In the genomic region with DNA sequence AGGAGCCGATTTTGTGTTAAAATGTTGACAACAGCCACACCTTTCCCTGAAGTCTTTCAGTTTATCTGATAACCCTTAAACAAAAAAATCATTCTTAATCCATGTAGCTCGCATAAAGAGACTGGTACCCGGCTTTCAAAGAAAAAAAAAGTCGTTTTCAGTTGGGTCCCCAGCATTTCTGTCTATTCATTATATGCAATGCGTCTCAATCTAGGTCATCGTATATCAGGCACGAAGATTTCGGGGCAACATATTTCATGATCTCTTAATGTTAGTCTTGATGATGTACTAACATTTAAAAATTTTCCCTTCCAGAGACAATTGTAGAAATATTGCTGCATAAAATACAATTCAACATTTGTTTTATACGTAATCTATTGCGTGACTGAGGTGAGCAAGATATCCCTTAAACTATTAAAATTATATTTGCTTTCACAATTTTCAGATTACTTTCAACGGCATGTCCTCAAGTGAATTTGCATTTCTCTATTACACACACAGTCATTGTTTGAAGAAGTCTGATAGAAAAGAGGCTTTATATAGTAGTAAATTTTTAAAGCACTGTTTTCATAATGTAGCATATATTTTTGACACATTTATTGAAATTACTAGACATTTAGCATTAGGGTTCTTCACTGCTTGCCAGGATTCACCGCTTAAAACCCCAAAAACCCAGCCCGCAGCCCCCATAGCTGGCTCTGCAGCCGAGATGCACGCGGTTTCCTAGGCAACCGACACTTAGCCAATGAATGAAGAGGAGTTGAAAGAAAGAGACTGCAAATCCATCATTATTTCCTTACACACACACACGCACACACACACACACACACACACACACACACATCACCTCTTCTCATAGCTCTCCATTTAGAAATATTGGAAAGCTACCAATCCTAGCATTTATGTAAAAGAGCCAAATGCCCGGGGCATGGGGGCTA, we compare ENCODE assay signal across 8 cellular contexts. TPM values are rescaled to one million over a fixed set of nuclear protein-coding genes. Genes with fewer than 3 reads are reported as not detected.
DNase-seq lines count a peak whose midpoint lies in the region; ATAC-seq and TF ChIP-seq lines count a peak whose summit lies in the region.

No MANE protein-coding gene starts in this region.

- TF ChIP-seq CTCF in H9 (conservative IDR thresholded peaks at IDR 0.05) (no peak), GM10266 (IDR thresholded peaks at IDR 0.05; ENCODE audit: control insufficient read depth, insufficient read depth, low read depth, missing control alignments) (no peak)

- H2BK20ac ChIP-seq in H9 (ENCODE audit: low read depth, low read length, poor library complexity, severe bottlenecking), result no peak overlapping the region

- no CpG with 5 or more reads among the region's 19 CpGs for WGBS in H9 (ENCODE audit: extremely low coverage, insufficient read length, low lambda C conversion rate)

- no peak overlapping the region for H3K23ac ChIP-seq in H9 (ENCODE audit: insufficient read length, low read depth, low read length)

- H4K91ac ChIP-seq in H9 (ENCODE audit: insufficient read length, low read depth, low read length), result no peak overlapping the region

- H3K9ac ChIP-seq in H9 (ENCODE audit: extremely low read depth, insufficient read length, low read length) (no peak overlapping the region), muscle layer of colon (ENCODE audit: low read length) (peak overlapping the region; percentile 70)

- peaks cover 4% of the 10 kb centered on the region for H3K79me1 ChIP-seq in H9 (ENCODE audit: insufficient read depth, low read depth, low read length, poor library complexity, severe bottlenecking)

- no peak overlapping the region for H4K5ac ChIP-seq in H9 (ENCODE audit: insufficient read length, low read depth, low read length)

- no peaks in the 10 kb centered on the region for H4K20me1 ChIP-seq in H9 (ENCODE audit: control insufficient read depth, insufficient read depth, insufficient read length)

- no peaks in the 10 kb centered on the region; the same call in 1 of the 2 replicates for H3K27me3 ChIP-seq in H9 (ENCODE audit: insufficient read depth, low read length)
- H3K27me3 ChIP-seq in muscle layer of colon (ENCODE audit: control insufficient read depth in 1 of 2, insufficient read depth in 2 of 2, low read length in 2 of 2), result peaks cover 39 to 46% of the 10 kb centered on the region in 2 donors

- peaks cover 0 to 2% of the 10 kb centered on the region in 2 experiments; a peak in 1 of 5 replicates for H3K9me3 Mint-ChIP-seq in H9
- no peaks in the 10 kb centered on the region for H3K9me3 Mint-ChIP-seq in activated naive CD4-positive, alpha-beta T cell treated with anti-CD3 and anti-CD28 coated beads, Interleukin-2, amount 50 U/mL, for 72 hours

- peaks cover 43% of the 10 kb centered on the region for H3K27me3 Mint-ChIP-seq in H9 (ENCODE audit: low read depth)

- H3K36me3 ChIP-seq in muscle layer of colon (ENCODE audit: insufficient read depth, low read length), result no peaks in the 10 kb centered on the region

- H3K4ac ChIP-seq in H9 (ENCODE audit: low read depth, low read length), result no peak overlapping the region

- no peak overlapping the region for H2BK5ac ChIP-seq in H9 (ENCODE audit: insufficient read length, low read length)

- no peak overlapping the region for H3T11ph ChIP-seq in H9 (ENCODE audit: low read length)

- no peaks in the 10 kb centered on the region for H3K9me3 ChIP-seq in H9 (ENCODE audit: control insufficient read depth, low read depth, low read length)
- H3K9me3 ChIP-seq in muscle layer of colon (ENCODE audit: low read length), result no peaks in the 10 kb centered on the region

- peak overlapping the region; percentile 75 for H3K4me3 ChIP-seq in muscle layer of colon (ENCODE audit: low read depth in 1 of 2, low read length in 2 of 2)

- H2BK12ac ChIP-seq in H9 (ENCODE audit: insufficient read length, low read depth, low read length), result no peak overlapping the region

- peaks cover 51 to 53% of the 10 kb centered on the region in 2 experiments for H3K4me1 Mint-ChIP-seq in H9

- H3K18ac ChIP-seq in H9 (ENCODE audit: insufficient read length, low read depth, low read length), result no peak overlapping the region

- H3K4me2 ChIP-seq in H9 (ENCODE audit: insufficient read depth, insufficient read length, low read length), result peak overlapping the region; percentile 87

- H3K27ac ChIP-seq in H9 (ENCODE audit: insufficient read length, low read depth, low read length), result no peak overlapping the region
- peak overlapping the region; percentile 83 for H3K27ac ChIP-seq in muscle layer of colon (ENCODE audit: low read depth, low read length)

- peaks cover 18% of the 10 kb centered on the region for H3K79me2 ChIP-seq in H9 (ENCODE audit: insufficient read depth, low read length)

- H3K4me3 Mint-ChIP-seq in H9, result peak overlapping the region; percentile 91 to 92

- no peak overlapping the region for H2AFZ ChIP-seq in H9 (ENCODE audit: low read length)

- DNase-seq in H9 (peak; percentile 71), NCI-H526 treated with DMSO at 0.1 percent for 48 hours (lab: John Stamatoyannopoulos, UW) (peak; percentile 94), dermis blood vessel endothelial cell (peak; percentile 41), GM10266 (ENCODE audit: extremely low spot score) (no peak)
- no peak for DNase-seq in activated effector memory CD4-positive, alpha-beta T cell treated with anti-CD3 and anti-CD28 coated beads, Interleukin-2, amount 50 U/mL, for 16 hours
- DNase-seq in activated naive CD4-positive, alpha-beta T cell treated with anti-CD3 and anti-CD28 coated beads, Interleukin-2, amount 50 U/mL, for 72 hours (ENCODE audit: low spot score in 2 of 2), result no peak

- H2AK5ac ChIP-seq in H9 (ENCODE audit: insufficient read length, low read length), result no peak overlapping the region

- no peak overlapping the region for H2BK15ac ChIP-seq in H9 (ENCODE audit: low read depth, low read length)

- H3K56ac ChIP-seq in H9 (ENCODE audit: insufficient read length, low read depth, low read length), result no peak overlapping the region

- no peak overlapping the region for H2BK120ac ChIP-seq in H9 (ENCODE audit: low read depth, low read length, poor library complexity, severe bottlenecking)

- peaks cover 6% of the 10 kb centered on the region; the same call in 1 of the 2 replicates for H3K4me1 ChIP-seq in H9 (ENCODE audit: insufficient read depth, low read length)
- H3K4me1 ChIP-seq in muscle layer of colon (ENCODE audit: insufficient read depth, low read length), result peaks cover 48% of the 10 kb centered on the region

- ATAC-seq in GM21423 (IDR thresholded peaks at IDR 0.05; ENCODE audit: unreplicated experiment), result no peak
- ATAC-seq in activated naive CD4-positive, alpha-beta T cell treated with anti-CD3 and anti-CD28 coated beads, Interleukin-2, amount 50 U/mL, for 72 hours, result no peak

- no peak overlapping the region for H4K8ac ChIP-seq in H9 (replicated peaks; ENCODE audit: insufficient read length, low read depth, low read length)

- H3K27ac Mint-ChIP-seq in H9, result no peak overlapping the region; a peak in 2 of 7 replicates
- H3K27ac Mint-ChIP-seq in activated naive CD4-positive, alpha-beta T cell treated with anti-CD3 and anti-CD28 coated beads, Interleukin-2, amount 50 U/mL, for 72 hours, result peak overlapping the region in 1 of 2 donors; percentile 68

- no peak overlapping the region for H3K14ac ChIP-seq in H9 (ENCODE audit: insufficient read depth, low read length)

- peaks cover 7 to 11% (median 9%) of the 10 kb centered on the region in 3 experiments for H3K36me3 Mint-ChIP-seq in H9 (ENCODE audit: insufficient read depth in 1 of 3, low read depth in 3 of 3)
- peaks cover 0 to 10% of the 10 kb centered on the region in 2 donors for H3K36me3 Mint-ChIP-seq in activated naive CD4-positive, alpha-beta T cell treated with anti-CD3 and anti-CD28 coated beads, Interleukin-2, amount 50 U/mL, for 72 hours

- peaks cover 47% of the 10 kb centered on the region for H3K23me2 ChIP-seq in H9 (ENCODE audit: insufficient read length, low read depth, low read length, poor library complexity, severe bottlenecking)

RNA-seq across cellular contexts. Expression of a gene that starts 3.1 kb away (rescaled TPM):
- total RNA-seq in H9 (2021) (317 and 320 TPM in 2 replicates), dermis blood vessel endothelial cell (6.7 and 9.7 TPM in 2 replicates)
- under 1 TPM in 1 of 2 donors, not detected in 1; 0.43 TPM for total RNA-seq in activated naive CD4-positive, alpha-beta T cell treated with anti-CD3 and anti-CD28 coated beads, Interleukin-2, amount 50 U/mL, for 72 hours

RNA-seq across cellular contexts. Expression of a gene that starts 28.2 kb away (rescaled TPM):
- total RNA-seq in H9 (2021) (27.3 and 29.3 TPM in 2 replicates), dermis blood vessel endothelial cell (31.8 and 33.5 TPM in 2 replicates)
- 10 to 100 TPM; 14.6 to 37.7 TPM for total RNA-seq in activated naive CD4-positive, alpha-beta T cell treated with anti-CD3 and anti-CD28 coated beads, Interleukin-2, amount 50 U/mL, for 72 hours

Comparison
In these comparisons a context has a peak if more than half of its experiments do, and no peak if none do; other contexts are left out.
1. DNase-seq: peak in H9 (single experiment), NCI-H526 treated with DMSO at 0.1 percent for 48 hours (single experiment) and dermis blood vessel endothelial cell (single experiment); none in activated effector memory CD4-positive, alpha-beta T cell treated with anti-CD3 and anti-CD28 coated beads, Interleukin-2, amount 50 U/mL, for 16 hours (single experiment), activated naive CD4-positive, alpha-beta T cell treated with anti-CD3 and anti-CD28 coated beads, Interleukin-2, amount 50 U/mL, for 72 hours (0 of 2) and GM10266 (single experiment).
2. RNA of a gene that starts 3.1 kb away (total RNA-seq): 317 to 320 TPM in H9; 6.7 to 9.7 TPM in dermis blood vessel endothelial cell and 0.43 TPM in activated naive CD4-positive, alpha-beta T cell treated with anti-CD3 and anti-CD28 coated beads, Interleukin-2, amount 50 U/mL, for 72 hours; every median in the first group is over 10 times any median in the second.